ENCODE assay signal across 8 cellular contexts in the genomic region with DNA sequence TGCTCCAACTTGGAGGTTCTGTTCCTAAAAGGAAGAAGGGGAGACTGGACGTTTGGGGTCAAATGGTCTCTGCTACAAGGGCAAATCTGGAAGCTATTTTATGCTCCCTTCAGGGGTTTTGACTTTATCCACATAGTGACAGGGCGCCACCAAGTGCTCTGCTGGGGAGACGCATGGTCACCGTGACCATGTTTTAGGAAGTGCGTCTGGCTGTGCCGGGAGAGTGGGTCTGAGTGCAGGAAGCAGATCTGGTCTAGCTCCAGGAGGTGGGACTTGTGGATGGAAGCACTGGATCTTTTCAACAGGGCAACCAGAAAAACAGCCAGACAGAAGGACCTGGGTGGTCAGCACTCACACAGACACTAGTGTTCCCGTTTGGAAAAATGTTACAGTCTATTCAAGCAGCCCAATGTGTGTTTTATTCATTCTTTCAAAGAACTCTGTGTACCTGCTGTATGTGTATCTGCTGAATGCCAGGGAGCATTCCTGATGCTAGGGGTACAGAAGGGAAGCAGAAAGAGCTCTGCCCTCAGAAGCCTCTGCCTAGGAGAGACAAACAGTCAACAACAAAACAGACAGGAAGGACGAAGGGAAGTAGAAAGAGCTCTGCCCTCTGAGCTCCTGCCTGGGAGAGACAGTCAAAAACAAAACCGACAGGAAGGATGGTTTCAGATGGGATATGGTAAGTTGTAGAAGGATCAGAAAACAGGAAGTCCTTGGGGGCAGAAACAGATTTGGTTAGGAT. TPM values are rescaled to one million over a fixed set of nuclear protein-coding genes. Genes with fewer than 3 reads are reported as not detected.
DNase-seq lines count a peak whose midpoint lies in the region; ATAC-seq and TF ChIP-seq lines count a peak whose summit lies in the region.

No MANE protein-coding gene starts in this region.

- no peak for TF ChIP-seq EP300 in upper lobe of left lung (IDR thresholded peaks at IDR 0.05)

- peak overlapping the region; percentile 67 for H3K27ac ChIP-seq in HL-60 (replicated peaks)
- H3K27ac ChIP-seq in Peyer's patch = peak overlapping the region in 1 of 4 donors; percentile 51
- H3K27ac ChIP-seq in foreskin keratinocyte = peak overlapping the region; percentile 3
- H3K27ac ChIP-seq in neutrophil = peak overlapping the region; percentile 86
- H3K27ac ChIP-seq in upper lobe of left lung = peak overlapping the region; percentile 58 to 82 (median 74)

- H3K9me3 ChIP-seq in Peyer's patch = no peaks in the 10 kb centered on the region
- no peaks in the 10 kb centered on the region for H3K9me3 ChIP-seq in neutrophil
- no peaks in the 10 kb centered on the region for H3K9me3 ChIP-seq in upper lobe of left lung

- WGBS in upper lobe of left lung, 2 donors = 8 to 16% methylated on average over 9 of the region's 9 CpGs

- H3K4me3 ChIP-seq in HL-60 (replicated peaks; ENCODE audit: insufficient read depth, low read length) = peak overlapping the region; percentile 24; the same call in 1 of the 2 replicates
- H3K4me3 ChIP-seq in Peyer's patch = no peak overlapping the region
- H3K4me3 ChIP-seq in neutrophil (ENCODE audit: low read depth in 1 of 2, low read length in 1 of 2) = peak overlapping the region; percentile 19 to 57
- H3K4me3 ChIP-seq in upper lobe of left lung = no peak overlapping the region

- no peaks in the 10 kb centered on the region for H3K36me3 ChIP-seq in Peyer's patch
- H3K36me3 ChIP-seq in neutrophil = peaks cover 27% of the 10 kb centered on the region
- peaks cover 2 to 11% (median 7%) of the 10 kb centered on the region in 4 donors for H3K36me3 ChIP-seq in upper lobe of left lung

- TF ChIP-seq POLR2A in Peyer's patch (IDR thresholded peaks at IDR 0.05) = no peak
- TF ChIP-seq POLR2A in upper lobe of left lung (IDR thresholded peaks at IDR 0.05) = no peak

- TF ChIP-seq CTCF in HL-60 (IDR thresholded peaks at IDR 0.05; ENCODE audit: insufficient read depth, low read length) (peak; percentile 98), Peyer's patch (IDR thresholded peaks at IDR 0.05) (peak in 5 of 6 experiments; percentile 64 to 88 (median 77)), foreskin keratinocyte (conservative IDR thresholded peaks at IDR 0.05) (peak; percentile 91), neutrophil (IDR thresholded peaks at IDR 0.05) (peak; percentile 93), upper lobe of left lung (IDR thresholded peaks at IDR 0.05) (peak; percentile 71 to 87 (median 79))

- peak; percentile 81 for DNase-seq in CD1c-positive myeloid dendritic cell (ENCODE audit: extremely low spot score)
- peak; percentile 83 to 92 for DNase-seq in HL-60 (ENCODE audit: low read depth in 1 of 2, low spot score in 1 of 2)
- DNase-seq in Peyer's patch = peak; percentile 62 to 89 (median 75)
- peak; percentile 31 for DNase-seq in activated T-helper 9 cell treated with anti-CD3 and anti-CD28 coated beads, Interleukin-2, amount 50 U/mL, for 16 hours (ENCODE audit: low read depth)
- DNase-seq in foreskin keratinocyte = peak in 1 of 2 donors; percentile 55
- peak in 1 of 2 donors; percentile 91 for DNase-seq in upper lobe of left lung

- no peaks in the 10 kb centered on the region for H3K27me3 ChIP-seq in HL-60 (ENCODE audit: insufficient read depth, poor library complexity, severe bottlenecking)
- H3K27me3 ChIP-seq in Peyer's patch = no peaks in the 10 kb centered on the region
- no peaks in the 10 kb centered on the region for H3K27me3 ChIP-seq in foreskin keratinocyte
- no peaks in the 10 kb centered on the region for H3K27me3 ChIP-seq in neutrophil
- H3K27me3 ChIP-seq in upper lobe of left lung = no peaks in the 10 kb centered on the region

- ATAC-seq in GM19324 (IDR thresholded peaks at IDR 0.05; ENCODE audit: low FRiP score, unreplicated experiment) = peak; percentile 75
- ATAC-seq in foreskin keratinocyte = peak; percentile 74
- ATAC-seq in upper lobe of left lung (ENCODE audit: low FRiP score in 2 of 2) = peak; percentile 89 to 91

- H3K4me1 ChIP-seq in Peyer's patch (peaks cover 0 to 30% (median 0%) of the 10 kb centered on the region in 4 donors), foreskin keratinocyte (peaks cover 8% of the 10 kb centered on the region), neutrophil (ENCODE audit: control insufficient read depth in 1 of 2, insufficient read depth in 1 of 2, low read depth in 1 of 2, low read length in 1 of 2) (peaks cover 33 to 40% of the 10 kb centered on the region in 2 experiments), upper lobe of left lung (peaks cover 26 to 39% (median 30%) of the 10 kb centered on the region in 4 donors)

RNA-seq across cellular contexts. Expression of a gene that starts 14.3 kb away (rescaled TPM):
- 10 to 100 TPM; 44.0 to 62.3 (median 56.3) TPM for total RNA-seq in Peyer's patch
- total RNA-seq in foreskin keratinocyte = 26.1 and 31.8 TPM in 2 replicates
- polyA plus RNA-seq in foreskin keratinocyte = 31.7 and 35.0 TPM in 2 replicates
- total RNA-seq in upper lobe of left lung = 100 to 1,000 TPM in 2 of 6 donors, 10 to 100 TPM in 4; 59.3 to 111 (median 77.6) TPM

Comparison
In these comparisons a context has a peak if more than half of its experiments do, and no peak if none do; other contexts are left out.
1. H3K4me3 ChIP-seq: peak in HL-60 (single experiment) and neutrophil (2 of 2); none in Peyer's patch (0 of 4) and upper lobe of left lung (0 of 4).
2. Peak in every context shown above with its lines, with median percentiles within 50 percentile points of each other: ATAC-seq and CTCF ChIP-seq.